Comparison of ENCODE assay signal across 16 cellular contexts in the genomic region with DNA sequence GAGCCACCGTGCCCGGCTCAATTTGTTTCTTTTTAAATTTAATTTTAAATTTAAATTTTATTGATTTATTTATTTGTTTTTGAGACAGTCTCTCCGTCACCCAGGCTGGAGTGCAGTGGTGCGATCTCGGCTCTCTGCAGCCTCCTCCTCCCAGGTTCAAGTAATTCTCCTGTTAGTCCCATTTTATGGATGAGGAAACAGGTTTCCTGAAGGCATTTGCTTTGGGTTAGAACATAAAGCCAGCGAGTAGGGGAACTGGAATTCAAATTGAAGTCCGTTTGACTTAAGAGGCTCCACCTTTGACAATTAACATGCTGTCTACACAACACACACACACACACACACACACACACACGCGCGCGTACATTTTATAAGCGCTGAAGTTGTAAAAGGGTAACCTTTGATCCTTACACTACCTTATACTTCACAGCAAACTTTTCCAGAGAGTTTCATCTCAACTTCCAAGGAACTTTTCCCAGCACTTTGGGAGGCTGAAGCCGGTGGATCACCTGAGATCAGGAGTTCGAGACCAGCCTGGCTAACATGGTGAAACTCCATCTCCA.
DNase-seq lines count a peak whose midpoint lies in the region; ATAC-seq and TF ChIP-seq lines count a peak whose summit lies in the region.
"Had no signal": no experiment of that assay in that cellular context is flagged by ENCODE, and none has a peak within 500 bp of the region (broad histone marks: within the 10 kb centered on the region; RNA-seq: fewer than 3 reads in every experiment).

No MANE protein-coding gene starts in this region.

- CTCF ChIA-PET in activated CD4-positive, alpha-beta T cell treated with anti-CD3 and anti-CD28 coated beads for 36 hours (lab: Charles Lee): no interaction called here
- CTCF ChIA-PET in CD8-positive, alpha-beta memory T cell (lab: Charles Lee): no interaction called here
- CTCF ChIA-PET in activated CD8-positive, alpha-beta T cell treated with anti-CD3 and anti-CD28 coated beads for 36 hours (lab: Charles Lee): no interaction called here

- H3K4me1 ChIP-seq in CD8-positive, alpha-beta memory T cell (ENCODE audit: insufficient read depth, low read length): peaks cover 87% of the 10 kb centered on the region

- peaks cover 2% of the 10 kb centered on the region for H3K36me3 Mint-ChIP-seq in activated CD4-positive, alpha-beta T cell treated with anti-CD3 and anti-CD28 coated beads for 36 hours (ENCODE audit: low read depth)
- peaks cover 0 to 6% (median 0%) of the 10 kb centered on the region in 3 donors for H3K36me3 Mint-ChIP-seq in CD8-positive, alpha-beta memory T cell
- peaks cover 5% of the 10 kb centered on the region for H3K36me3 Mint-ChIP-seq in activated CD8-positive, alpha-beta T cell treated with anti-CD3 and anti-CD28 coated beads for 36 hours (ENCODE audit: low read depth)
- H3K36me3 Mint-ChIP-seq in naive B cell: peaks cover 0 to 7% of the 10 kb centered on the region in 2 donors

- no peak overlapping the region for H3K4me3 Mint-ChIP-seq in activated CD4-positive, alpha-beta T cell treated with anti-CD3 and anti-CD28 coated beads for 36 hours
- H3K4me3 Mint-ChIP-seq in CD8-positive, alpha-beta memory T cell: no peak overlapping the region
- no peak overlapping the region for H3K4me3 Mint-ChIP-seq in activated CD8-positive, alpha-beta T cell treated with anti-CD3 and anti-CD28 coated beads for 36 hours
- H3K4me3 Mint-ChIP-seq in naive B cell: peak overlapping the region in 6 of 8 donors; percentile 3 to 91 (median 51)
- H3K4me3 Mint-ChIP-seq: neural crest cell had no signal

- H3K9me3 ChIP-seq in CD8-positive, alpha-beta memory T cell (ENCODE audit: low read length): no peaks in the 10 kb centered on the region
- H3K9me3 ChIP-seq: esophagus squamous epithelium, vagina had no signal

- POLR2A ChIA-PET in activated CD4-positive, alpha-beta T cell treated with anti-CD3 and anti-CD28 coated beads for 36 hours (lab: Charles Lee): no interaction called here
- POLR2A ChIA-PET in CD8-positive, alpha-beta memory T cell (lab: Charles Lee): interaction anchor here (0.6 kb wide), 1 partner anchor 35 kb away, joined by 8 read pairs; no protein-coding TSS in a partner anchor
- POLR2A ChIA-PET in activated CD8-positive, alpha-beta T cell treated with anti-CD3 and anti-CD28 coated beads for 36 hours (lab: Charles Lee): no interaction called here

- H3K9me3 Mint-ChIP-seq in activated CD4-positive, alpha-beta T cell treated with anti-CD3 and anti-CD28 coated beads for 36 hours (ENCODE audit: low read depth): no peaks in the 10 kb centered on the region
- peaks cover 0 to 4% (median 0%) of the 10 kb centered on the region in 5 donors for H3K9me3 Mint-ChIP-seq in CD8-positive, alpha-beta memory T cell
- H3K9me3 Mint-ChIP-seq in activated CD8-positive, alpha-beta T cell treated with anti-CD3 and anti-CD28 coated beads for 36 hours: no peaks in the 10 kb centered on the region
- peaks cover 0 to 4% (median 1%) of the 10 kb centered on the region in 7 donors for H3K9me3 Mint-ChIP-seq in naive B cell
- H3K9me3 Mint-ChIP-seq: neural crest cell had no signal

- ATAC-seq in activated CD4-positive, alpha-beta T cell treated with anti-CD3 and anti-CD28 coated beads for 36 hours: no peak
- no peak for ATAC-seq in activated CD8-positive, alpha-beta T cell treated with anti-CD3 and anti-CD28 coated beads for 36 hours
- ATAC-seq in naive B cell (ENCODE audit: low read depth in 2 of 2): no peak
- no peak for ATAC-seq in GM21825 (IDR thresholded peaks at IDR 0.05; ENCODE audit: unreplicated experiment)
- no peak for ATAC-seq in esophagus mucosa
- ATAC-seq: stimulated activated naive CD8-positive, alpha-beta T cell treated with anti-CD3 and anti-CD28 coated beads, Interleukin-15, amount 100 ng/mL, for 72 hours had no signal

- no peak overlapping the region for H3K4me3 ChIP-seq in CD8-positive, alpha-beta memory T cell (ENCODE audit: low read length)
- H3K4me3 ChIP-seq: esophagus squamous epithelium, vagina had no signal

- DNase-seq in activated CD4-positive, alpha-beta T cell treated with anti-CD3 and anti-CD28 coated beads for 36 hours: no peak
- no peak for DNase-seq in activated CD4-positive, alpha-beta T cell treated with anti-CD3 and anti-CD28 coated beads for 1 hour
- DNase-seq in CD8-positive, alpha-beta memory T cell: no peak
- DNase-seq in activated CD8-positive, alpha-beta T cell treated with anti-CD3 and anti-CD28 coated beads for 36 hours: no peak
- DNase-seq in naive B cell (no peak), anterior cingulate cortex (lab: John Stamatoyannopoulos, UW) (no peak)
- DNase-seq: activated effector memory CD4-positive, alpha-beta T cell treated with anti-CD3 and anti-CD28 coated beads, Interleukin-2, amount 50 U/mL, for 16 hours; brain microvascular endothelial cell; esophagus squamous epithelium; NCI-H1436; stimulated activated naive CD8-positive, alpha-beta T cell treated with anti-CD3 and anti-CD28 coated beads, Interleukin-15, amount 100 ng/mL, for 72 hours; T-helper 9 cell had no signal

- H3K36me3 ChIP-seq in CD8-positive, alpha-beta memory T cell (ENCODE audit: insufficient read depth, low read length): no peaks in the 10 kb centered on the region
- H3K36me3 ChIP-seq: brain microvascular endothelial cell, esophagus squamous epithelium, vagina had no signal

- no peaks in the 10 kb centered on the region for H3K27me3 Mint-ChIP-seq in activated CD4-positive, alpha-beta T cell treated with anti-CD3 and anti-CD28 coated beads for 36 hours
- no peaks in the 10 kb centered on the region for H3K27me3 Mint-ChIP-seq in CD8-positive, alpha-beta memory T cell
- no peaks in the 10 kb centered on the region for H3K27me3 Mint-ChIP-seq in activated CD8-positive, alpha-beta T cell treated with anti-CD3 and anti-CD28 coated beads for 36 hours
- no peaks in the 10 kb centered on the region for H3K27me3 Mint-ChIP-seq in naive B cell
- H3K27me3 Mint-ChIP-seq: stimulated activated naive CD8-positive, alpha-beta T cell treated with anti-CD3 and anti-CD28 coated beads, Interleukin-15, amount 100 ng/mL, for 72 hours had no signal

- H3K27me3 ChIP-seq in CD8-positive, alpha-beta memory T cell (ENCODE audit: insufficient read depth, low read length, poor library complexity, severe bottlenecking): no peaks in the 10 kb centered on the region
- H3K27me3 ChIP-seq: brain microvascular endothelial cell, esophagus squamous epithelium, vagina had no signal

- H3K27ac Mint-ChIP-seq in activated CD4-positive, alpha-beta T cell treated with anti-CD3 and anti-CD28 coated beads for 36 hours: peak overlapping the region; percentile 31
- H3K27ac Mint-ChIP-seq in CD8-positive, alpha-beta memory T cell: peak overlapping the region; percentile 29 to 100 (median 90)
- peak overlapping the region; percentile 92 for H3K27ac Mint-ChIP-seq in activated CD8-positive, alpha-beta T cell treated with anti-CD3 and anti-CD28 coated beads for 36 hours
- H3K27ac Mint-ChIP-seq in naive B cell: peak overlapping the region; percentile 91 to 100 (median 98)

- H3K27ac ChIP-seq in CD8-positive, alpha-beta memory T cell (ENCODE audit: low read depth, low read length): no peak overlapping the region
- H3K27ac ChIP-seq: brain microvascular endothelial cell, esophagus squamous epithelium, vagina had no signal

- intact Hi-C loops in activated CD4-positive, alpha-beta T cell treated with anti-CD3 and anti-CD28 coated beads for 36 hours (cut with DNase I, micrococcal nuclease): no loop called here
- intact Hi-C loops in activated CD8-positive, alpha-beta T cell treated with anti-CD3 and anti-CD28 coated beads for 36 hours (cut with micrococcal nuclease): loop anchor here (5.0 kb wide), 1 partner anchor 34 kb away; no protein-coding TSS in a partner anchor

- H3K4me1 Mint-ChIP-seq in activated CD4-positive, alpha-beta T cell treated with anti-CD3 and anti-CD28 coated beads for 36 hours: peaks cover 67% of the 10 kb centered on the region
- peaks cover 66 to 86% (median 85%) of the 10 kb centered on the region in 3 donors for H3K4me1 Mint-ChIP-seq in CD8-positive, alpha-beta memory T cell
- peaks cover 74% of the 10 kb centered on the region for H3K4me1 Mint-ChIP-seq in activated CD8-positive, alpha-beta T cell treated with anti-CD3 and anti-CD28 coated beads for 36 hours (ENCODE audit: low read depth)
- peaks cover 49 to 78% (median 69%) of the 10 kb centered on the region in 3 donors for H3K4me1 Mint-ChIP-seq in naive B cell

- no peak for TF ChIP-seq CTCF in activated CD8-positive, alpha-beta T cell treated with anti-CD3 and anti-CD28 coated beads for 36 hours (IDR thresholded peaks at IDR 0.05)

Comparison
In these comparisons a context has a peak if more than half of its experiments do, and no peak if none do; other contexts are left out.
1. H3K27ac Mint-ChIP-seq: peak in every context shown above with its lines; median percentile 98 in naive B cell; 92 in activated CD8-positive, alpha-beta T cell treated with anti-CD3 and anti-CD28 coated beads for 36 hours; 90 in CD8-positive, alpha-beta memory T cell; 31 in activated CD4-positive, alpha-beta T cell treated with anti-CD3 and anti-CD28 coated beads for 36 hours.
2. H3K4me3 Mint-ChIP-seq: peak in naive B cell (6 of 8); none in activated CD4-positive, alpha-beta T cell treated with anti-CD3 and anti-CD28 coated beads for 36 hours (single experiment), CD8-positive, alpha-beta memory T cell (0 of 7) and activated CD8-positive, alpha-beta T cell treated with anti-CD3 and anti-CD28 coated beads for 36 hours (single experiment).